ENCODE assay signal across 11 cellular contexts in the genomic region with DNA sequence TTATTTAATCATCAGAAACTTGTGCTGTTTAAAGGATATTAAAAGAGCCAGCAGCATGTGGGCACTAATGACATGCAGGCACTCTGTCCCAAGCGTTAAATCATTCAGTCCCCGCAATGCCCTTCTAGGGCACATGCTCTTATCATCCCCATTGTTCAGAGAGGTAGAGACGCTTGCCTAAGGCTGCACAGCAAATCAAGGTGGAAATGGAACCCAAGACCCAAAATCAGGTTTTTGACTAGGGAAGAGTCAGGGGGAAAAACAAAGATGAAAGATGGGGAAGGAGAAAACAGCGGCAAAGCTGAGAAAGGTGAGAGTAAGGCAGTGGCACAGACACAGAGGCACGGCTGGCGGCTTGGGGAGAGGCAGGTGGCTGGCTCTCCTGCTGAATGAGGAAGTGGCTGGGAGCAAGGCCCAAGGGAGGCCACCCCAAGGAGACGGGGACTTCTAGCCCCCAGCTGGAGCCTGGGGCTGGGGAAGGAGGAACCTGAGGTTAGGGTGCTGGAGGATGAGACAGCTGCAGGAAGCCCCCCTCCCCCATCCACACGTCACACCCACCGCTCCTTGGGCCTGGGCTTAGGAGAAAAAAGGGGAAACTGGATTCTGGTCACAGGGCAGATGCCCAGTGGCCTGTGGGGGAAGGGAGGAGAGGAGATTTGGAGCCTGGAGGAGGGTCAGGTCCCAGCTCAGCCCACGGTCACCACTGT. TPM values are rescaled to one million over a fixed set of nuclear protein-coding genes. Genes with fewer than 3 reads are reported as not detected.
A peak's percentile ranks its signal among the peaks of the same experiment; 100 is the strongest.
DNase-seq lines count a peak whose midpoint lies in the region; ATAC-seq and TF ChIP-seq lines count a peak whose summit lies in the region.
"Had no signal": no experiment of that assay in that cellular context is flagged by ENCODE, and none has a peak within 500 bp of the region (broad histone marks: within the 10 kb centered on the region; RNA-seq: fewer than 3 reads in every experiment).

No MANE protein-coding gene starts in this region.

- CTCF ChIA-PET in activated naive CD4-positive, alpha-beta T cell treated with anti-CD3 and anti-CD28 coated beads, Interleukin-2, amount 10 ng/mL, durations not matched to agents 7 days and 5 days (lab: Charles Lee), result interaction anchor here (0.9 kb wide), 1 partner anchor 161 kb away, joined by 3 read pairs; a partner anchor contains a TSS
- CTCF ChIA-PET in activated CD8-positive, alpha-beta T cell treated with anti-CD3 and anti-CD28 coated beads, Interleukin-2, amount 10 ng/mL, durations not matched to agents 7 days and 5 days (lab: Charles Lee), result interaction anchor here (1.0 to 2.1 kb wide), 2 partner anchors 22 to 27 kb away, joined by 3 to 9 read pairs; no protein-coding TSS in a partner anchor

- ATAC-seq in activated CD8-positive, alpha-beta T cell treated with anti-CD3 and anti-CD28 coated beads, Interleukin-2, amount 10 ng/mL, durations not matched to agents 7 days and 5 days, result peak; percentile 46
- ATAC-seq in GM21825 (IDR thresholded peaks at IDR 0.05; ENCODE audit: unreplicated experiment), result no peak

- H3K36me3 Mint-ChIP-seq in activated naive CD4-positive, alpha-beta T cell treated with anti-CD3 and anti-CD28 coated beads, Interleukin-2, amount 10 ng/mL, durations not matched to agents 7 days and 5 days, result peaks cover 6% of the 10 kb centered on the region
- peaks cover 8% of the 10 kb centered on the region for H3K36me3 Mint-ChIP-seq in activated CD8-positive, alpha-beta T cell treated with anti-CD3 and anti-CD28 coated beads, Interleukin-2, amount 10 ng/mL, durations not matched to agents 7 days and 5 days (ENCODE audit: low read depth)

- peaks cover 8% of the 10 kb centered on the region for H3K27me3 Mint-ChIP-seq in activated naive CD4-positive, alpha-beta T cell treated with anti-CD3 and anti-CD28 coated beads, Interleukin-2, amount 10 ng/mL, durations not matched to agents 7 days and 5 days
- no peaks in the 10 kb centered on the region for H3K27me3 Mint-ChIP-seq in activated CD8-positive, alpha-beta T cell treated with anti-CD3 and anti-CD28 coated beads, Interleukin-2, amount 10 ng/mL, durations not matched to agents 7 days and 5 days (ENCODE audit: low read depth)

- no peak overlapping the region for H3K4me3 Mint-ChIP-seq in activated naive CD4-positive, alpha-beta T cell treated with anti-CD3 and anti-CD28 coated beads, Interleukin-2, amount 10 ng/mL, durations not matched to agents 7 days and 5 days
- no peak overlapping the region for H3K4me3 Mint-ChIP-seq in activated CD8-positive, alpha-beta T cell treated with anti-CD3 and anti-CD28 coated beads, Interleukin-2, amount 10 ng/mL, durations not matched to agents 7 days and 5 days

- peaks cover 31% of the 10 kb centered on the region for H3K4me1 Mint-ChIP-seq in activated naive CD4-positive, alpha-beta T cell treated with anti-CD3 and anti-CD28 coated beads, Interleukin-2, amount 10 ng/mL, durations not matched to agents 7 days and 5 days
- H3K4me1 Mint-ChIP-seq in activated CD8-positive, alpha-beta T cell treated with anti-CD3 and anti-CD28 coated beads, Interleukin-2, amount 10 ng/mL, durations not matched to agents 7 days and 5 days (ENCODE audit: low read depth), result peaks cover 47% of the 10 kb centered on the region

- H3K27ac Mint-ChIP-seq in activated naive CD4-positive, alpha-beta T cell treated with anti-CD3 and anti-CD28 coated beads, Interleukin-2, amount 10 ng/mL, durations not matched to agents 7 days and 5 days, result peak overlapping the region; percentile 82
- peak overlapping the region; percentile 65 for H3K27ac Mint-ChIP-seq in activated CD8-positive, alpha-beta T cell treated with anti-CD3 and anti-CD28 coated beads, Interleukin-2, amount 10 ng/mL, durations not matched to agents 7 days and 5 days

- peak; percentile 41 for DNase-seq in activated naive CD4-positive, alpha-beta T cell treated with anti-CD3 and anti-CD28 coated beads, Interleukin-2, amount 10 ng/mL, durations not matched to agents 7 days and 5 days
- DNase-seq in activated naive CD4-positive, alpha-beta T cell treated with Interleukin-2 at 50 U/mL for 16 hours, result no peak
- DNase-seq in activated CD8-positive, alpha-beta T cell treated with anti-CD3 and anti-CD28 coated beads, Interleukin-2, amount 10 ng/mL, durations not matched to agents 7 days and 5 days, result no peak
- peak; percentile 85 for DNase-seq in medulla oblongata (ENCODE audit: extremely low spot score)
- peak; percentile 71 for DNase-seq in ureter (ENCODE audit: low spot score)
- no peak for DNase-seq in erythroblast (lab: John Stamatoyannopoulos, UW)
- no peak for DNase-seq in kidney tubule cell (ENCODE audit: low spot score)
- DNase-seq: NCI-H1092 treated with DMSO at 0.1 percent for 48 hours; stimulated activated CD4-positive, alpha-beta T cell treated with anti-CD3 and anti-CD28 coated beads, Interleukin-1b, Interleukin-23, amount 100 ng/mL, for 48 hours had no signal

- no peak for TF ChIP-seq POLR2A in erythroblast (IDR thresholded peaks at IDR 0.05; ENCODE audit: low read length)

- H3K9me3 Mint-ChIP-seq in activated naive CD4-positive, alpha-beta T cell treated with anti-CD3 and anti-CD28 coated beads, Interleukin-2, amount 10 ng/mL, durations not matched to agents 7 days and 5 days, result no peaks in the 10 kb centered on the region
- no peaks in the 10 kb centered on the region for H3K9me3 Mint-ChIP-seq in activated CD8-positive, alpha-beta T cell treated with anti-CD3 and anti-CD28 coated beads, Interleukin-2, amount 10 ng/mL, durations not matched to agents 7 days and 5 days (ENCODE audit: insufficient read depth)

- POLR2A ChIA-PET in activated CD8-positive, alpha-beta T cell treated with anti-CD3 and anti-CD28 coated beads, Interleukin-2, amount 10 ng/mL, durations not matched to agents 7 days and 5 days (lab: Charles Lee), result no interaction called here

RNA-seq across cellular contexts. Expression of a gene that starts 1.0 kb away (rescaled TPM):
- total RNA-seq in activated CD8-positive, alpha-beta T cell treated with anti-CD3 and anti-CD28 coated beads, Interleukin-2, amount 10 ng/mL, durations not matched to agents 7 days and 5 days, result under 1 TPM; 0.52 to 0.71 TPM
- 18.7 TPM for total RNA-seq in ureter
- total RNA-seq: dermis microvascular lymphatic vessel endothelial cell had no signal

RNA-seq across cellular contexts. Expression of a gene that starts 6.8 kb away (rescaled TPM):
- 100 to 1,000 TPM; 196 to 216 TPM for total RNA-seq in activated CD8-positive, alpha-beta T cell treated with anti-CD3 and anti-CD28 coated beads, Interleukin-2, amount 10 ng/mL, durations not matched to agents 7 days and 5 days
- total RNA-seq in ureter, result 6.8 TPM

RNA-seq across cellular contexts. Expression of a gene that starts 8.8 kb away (rescaled TPM):
- total RNA-seq in activated CD8-positive, alpha-beta T cell treated with anti-CD3 and anti-CD28 coated beads, Interleukin-2, amount 10 ng/mL, durations not matched to agents 7 days and 5 days, result 10 to 100 TPM; 39.0 to 40.7 TPM
- total RNA-seq in ureter, result 14.1 TPM

RNA-seq across cellular contexts. Expression of a gene that starts 27.0 kb away (rescaled TPM):
- total RNA-seq in activated CD8-positive, alpha-beta T cell treated with anti-CD3 and anti-CD28 coated beads, Interleukin-2, amount 10 ng/mL, durations not matched to agents 7 days and 5 days, result 10 to 100 TPM in 1 of 2 experiments, 1 to 10 TPM in 1; 9.8 to 10.3 TPM
- 9.6 TPM for total RNA-seq in ureter

RNA-seq across cellular contexts. Expression of a gene that starts 40.8 kb away (rescaled TPM):
- total RNA-seq in activated CD8-positive, alpha-beta T cell treated with anti-CD3 and anti-CD28 coated beads, Interleukin-2, amount 10 ng/mL, durations not matched to agents 7 days and 5 days, result 1 to 10 TPM in 1 of 2 experiments, under 1 TPM in 1; 0.87 to 1.4 TPM
- 6.2 TPM for total RNA-seq in ureter

Comparison
In these comparisons a context has a peak if more than half of its experiments do, and no peak if none do; other contexts are left out.
1. DNase-seq: peak in activated naive CD4-positive, alpha-beta T cell treated with anti-CD3 and anti-CD28 coated beads, Interleukin-2, amount 10 ng/mL, durations not matched to agents 7 days and 5 days (single experiment), medulla oblongata (single experiment) and ureter (single experiment); none in activated naive CD4-positive, alpha-beta T cell treated with Interleukin-2 at 50 U/mL for 16 hours (single experiment), activated CD8-positive, alpha-beta T cell treated with anti-CD3 and anti-CD28 coated beads, Interleukin-2, amount 10 ng/mL, durations not matched to agents 7 days and 5 days (single experiment), erythroblast (0 of 2) and kidney tubule cell (single experiment).
2. RNA of a gene that starts 1.0 kb away (total RNA-seq): 18.7 TPM in ureter (single experiment); 0.52 to 0.71 TPM in activated CD8-positive, alpha-beta T cell treated with anti-CD3 and anti-CD28 coated beads, Interleukin-2, amount 10 ng/mL, durations not matched to agents 7 days and 5 days; every median in the first group is over 10 times any median in the second.
3. RNA of a gene that starts 6.8 kb away (total RNA-seq): 196 to 216 TPM in activated CD8-positive, alpha-beta T cell treated with anti-CD3 and anti-CD28 coated beads, Interleukin-2, amount 10 ng/mL, durations not matched to agents 7 days and 5 days; 6.8 TPM in ureter (single experiment); every median in the first group is over 10 times any median in the second.